ENCODE assay signal across 8 cellular contexts in genomic region chr3:51384730-51385473, GRCh38.
DNase-seq lines count a peak whose midpoint lies in the region; ATAC-seq and TF ChIP-seq lines count a peak whose summit lies in the region.

TSS of gene MANF (plus strand) at chr3:51385291. CDS start at chr3:51385343, 52 bp downstream.

- ATAC-seq in GM19035 (IDR thresholded peaks at IDR 0.05; ENCODE audit: unreplicated experiment) (peak; percentile 95), HG03354 (IDR thresholded peaks at IDR 0.05; ENCODE audit: poor library complexity, severe bottlenecking, unreplicated experiment) (peak; percentile 96)
- peak; percentile 98 for ATAC-seq in activated CD4-positive, CD25-positive, alpha-beta regulatory T cell treated with anti-CD3 and anti-CD28 coated beads, Interleukin-2, amount 50 U/mL, for 24 hours

- peak within 1 kb of the TSS; percentile 96 for H3K4me3 ChIP-seq in AG10803 (ENCODE audit: low read length)

- DNase-seq in AG10803 (ENCODE audit: low read depth) (peak; percentile 98), NCI-H446 treated with DMSO at 0.1 percent for 48 hours (lab: John Stamatoyannopoulos, UW) (peak; percentile 86), cerebellar cortex (ENCODE audit: low spot score) (peak; percentile 99), iris pigment epithelial cell (ENCODE audit: low read depth) (peak; percentile 99)
- DNase-seq in stimulated activated CD4-positive, alpha-beta T cell treated with anti-CD3 and anti-CD28 coated beads, Interleukin-12 subunit alpha, Interleukin-12 subunit beta, amount 100 ng/mL, for 4 hours, result peak; percentile 95

- no peak for TF ChIP-seq CTCF in AG10803 (conservative IDR thresholded peaks at IDR 0.05; ENCODE audit: low read length)

Comparison
In these comparisons a context has a peak if more than half of its experiments do, and no peak if none do; other contexts are left out.
1. Peak in every context shown above with its lines: DNase-seq, ATAC-seq and H3K4me3 ChIP-seq.